ENCODE assay signal across 22 cellular contexts in the genomic region with DNA sequence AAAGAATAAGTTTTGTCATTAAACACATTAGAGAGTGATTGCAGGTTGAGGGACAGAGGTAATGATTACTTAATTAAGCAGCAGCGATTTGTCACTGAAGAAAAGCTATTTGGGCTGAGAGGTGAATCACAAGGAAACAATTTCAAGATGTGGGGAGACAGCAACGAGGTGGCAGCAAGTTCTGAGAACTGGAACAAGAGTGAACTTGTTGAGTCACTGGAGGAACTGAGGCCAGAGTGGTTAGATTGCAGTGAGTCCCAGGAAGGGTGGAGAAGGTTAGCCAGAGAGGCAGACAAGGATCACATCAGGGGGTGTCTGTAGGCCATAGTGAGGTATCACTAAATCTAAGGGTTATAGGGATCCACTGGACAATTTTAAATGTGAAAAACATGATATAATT. TPM values are rescaled to one million over a fixed set of nuclear protein-coding genes. Genes with fewer than 3 reads are reported as not detected.
DNase-seq lines count a peak whose midpoint lies in the region; ATAC-seq, FAIRE-seq and TF ChIP-seq lines count a peak whose summit lies in the region.
"Had no signal": no experiment of that assay in that cellular context is flagged by ENCODE, and none has a peak within 500 bp of the region (broad histone marks: within the 10 kb centered on the region; RNA-seq: fewer than 3 reads in every experiment).

No MANE protein-coding gene starts in this region.

- CTCF ChIA-PET in OCI-LY7 (lab: Charles Lee; ENCODE audit: unreplicated experiment): no interaction called here

- no peak overlapping the region for H3K27ac Mint-ChIP-seq in activated naive CD4-positive, alpha-beta T cell treated with anti-CD3 and anti-CD28 coated beads, Interleukin-2, amount 50 U/mL, for 72 hours
- H3K27ac Mint-ChIP-seq in stimulated activated effector memory CD8-positive, alpha-beta T cell treated with anti-CD3 and anti-CD28 coated beads, Interleukin-12 subunit alpha, Interleukin-12 subunit beta, amount 100 ng/mL, for 72 hours: no peak overlapping the region
- H3K27ac Mint-ChIP-seq: activated B cell treated with CpG ODN at 0.5 μM for 24 hours; CD8-positive, alpha-beta memory T cell; T-cell had no signal

- ATAC-seq in activated naive CD4-positive, alpha-beta T cell treated with anti-CD3 and anti-CD28 coated beads, Interleukin-2, amount 50 U/mL, for 72 hours: peak; percentile 36 to 74
- peak; percentile 47 for ATAC-seq in stimulated activated effector memory CD8-positive, alpha-beta T cell treated with anti-CD3 and anti-CD28 coated beads, Interleukin-12 subunit alpha, Interleukin-12 subunit beta, amount 100 ng/mL, for 72 hours
- ATAC-seq: T-cell had no signal

- FAIRE-seq in GM12891 (lab: Jason Lieb, UNC): no peak
- FAIRE-seq: GM19239 had no signal

- H2AFZ ChIP-seq in OCI-LY7 (ENCODE audit: low read length): no peak overlapping the region

- no peaks in the 10 kb centered on the region for H3K79me2 ChIP-seq in OCI-LY7 (ENCODE audit: insufficient read depth, low read depth, low read length)

- H4K20me1 ChIP-seq in OCI-LY7 (ENCODE audit: insufficient read depth, low read length): no peaks in the 10 kb centered on the region

- BruUV-seq in OCI-LY7 (replicated peaks; lab: Mats Ljungman, UMichigan): no TSS peak

- no peaks in the 10 kb centered on the region for H3K9me3 ChIP-seq in OCI-LY7 (ENCODE audit: low read length)
- H3K9me3 ChIP-seq: colonic mucosa, right atrium auricular region had no signal

- H3K36me3 ChIP-seq in OCI-LY7 (ENCODE audit: insufficient read depth, low read length): no peaks in the 10 kb centered on the region
- H3K36me3 ChIP-seq: colonic mucosa, right atrium auricular region had no signal

- TF ChIP-seq CTCF in OCI-LY7 (conservative IDR thresholded peaks at IDR 0.05; ENCODE audit: low read length): no peak

- no peaks in the 10 kb centered on the region for H3K36me3 Mint-ChIP-seq in activated naive CD4-positive, alpha-beta T cell treated with anti-CD3 and anti-CD28 coated beads, Interleukin-2, amount 50 U/mL, for 72 hours
- H3K36me3 Mint-ChIP-seq in stimulated activated effector memory CD8-positive, alpha-beta T cell treated with anti-CD3 and anti-CD28 coated beads, Interleukin-12 subunit alpha, Interleukin-12 subunit beta, amount 100 ng/mL, for 72 hours: no peaks in the 10 kb centered on the region
- H3K36me3 Mint-ChIP-seq: CD8-positive, alpha-beta memory T cell; T-cell had no signal

- TF ChIP-seq POLR2A in GM12891 (IDR thresholded peaks at IDR 0.05; ENCODE audit: low read depth, low read length): no peak

- DNase-seq in activated naive CD4-positive, alpha-beta T cell treated with anti-CD3 and anti-CD28 coated beads, Interleukin-2, amount 50 U/mL, for 72 hours (ENCODE audit: low spot score in 2 of 2): no peak
- no peak for DNase-seq in activated naive CD4-positive, alpha-beta T cell (lab: John Stamatoyannopoulos, UW)
- DNase-seq in OCI-M1 (lab: John Stamatoyannopoulos, UW): peak; percentile 28
- DNase-seq in epithelial cell of prostate (ENCODE audit: low read depth, low spot score): peak; percentile 83
- no peak for DNase-seq in stimulated activated effector memory CD8-positive, alpha-beta T cell treated with anti-CD3 and anti-CD28 coated beads, Interleukin-12 subunit alpha, Interleukin-12 subunit beta, amount 100 ng/mL, for 72 hours (ENCODE audit: low spot score in 2 of 2)
- DNase-seq in GM12891 (ENCODE audit: insufficient read length, low spot score): no peak
- no peak for DNase-seq in OCI-LY7 (ENCODE audit: low spot score)
- DNase-seq in activated gamma-delta T cell treated with Interleukin-2 at 50 U/mL for 16 hours: no peak
- DNase-seq: activated B cell treated with CpG ODN at 0.5 μM for 24 hours; activated effector memory CD4-positive, alpha-beta T cell treated with Interleukin-2 at 50 U/mL for 16 hours; CD8-positive, alpha-beta memory T cell; colonic mucosa; NCI-H1048; NCI-H2081 treated with DMSO at 0.1 percent for 48 hours; NCI-H69; nucleus accumbens; T-cell had no signal

- H3K4me3 Mint-ChIP-seq in stimulated activated effector memory CD8-positive, alpha-beta T cell treated with anti-CD3 and anti-CD28 coated beads, Interleukin-12 subunit alpha, Interleukin-12 subunit beta, amount 100 ng/mL, for 72 hours: no peak overlapping the region
- H3K4me3 Mint-ChIP-seq: activated B cell treated with CpG ODN at 0.5 μM for 24 hours; CD8-positive, alpha-beta memory T cell; T-cell had no signal

- H3K4me3 ChIP-seq in OCI-LY7 (ENCODE audit: low read depth, low read length, poor library complexity, severe bottlenecking): no peak overlapping the region
- H3K4me3 ChIP-seq: colonic mucosa, right atrium auricular region had no signal

- peak overlapping the region; percentile 44 for H3K27ac ChIP-seq in epithelial cell of prostate
- H3K27ac ChIP-seq in OCI-LY7 (ENCODE audit: low read depth, low read length, poor library complexity, severe bottlenecking): no peak overlapping the region
- H3K27ac ChIP-seq: colonic mucosa, right atrium auricular region had no signal

- H3K9me3 Mint-ChIP-seq in activated naive CD4-positive, alpha-beta T cell treated with anti-CD3 and anti-CD28 coated beads, Interleukin-2, amount 50 U/mL, for 72 hours: no peaks in the 10 kb centered on the region
- peaks cover 6% of the 10 kb centered on the region for H3K9me3 Mint-ChIP-seq in stimulated activated effector memory CD8-positive, alpha-beta T cell treated with anti-CD3 and anti-CD28 coated beads, Interleukin-12 subunit alpha, Interleukin-12 subunit beta, amount 100 ng/mL, for 72 hours
- H3K9me3 Mint-ChIP-seq: activated B cell treated with CpG ODN at 0.5 μM for 24 hours, T-cell had no signal

- POLR2A ChIA-PET in OCI-LY7 (lab: Charles Lee): interaction anchor here (0.6 kb wide), 1 partner anchor 619 kb away, joined by 3 read pairs; no protein-coding TSS in a partner anchor

- H3K4me2 ChIP-seq in OCI-LY7 (ENCODE audit: low read length): no peak overlapping the region

- H3K9me2 ChIP-seq in OCI-LY7 (ENCODE audit: insufficient read depth, low read length): no peaks in the 10 kb centered on the region

- no peaks in the 10 kb centered on the region for H3K4me1 ChIP-seq in OCI-LY7 (ENCODE audit: insufficient read depth, low read length, poor library complexity, severe bottlenecking)
- H3K4me1 ChIP-seq: colonic mucosa, right atrium auricular region had no signal

- H3K4me1 Mint-ChIP-seq in stimulated activated effector memory CD8-positive, alpha-beta T cell treated with anti-CD3 and anti-CD28 coated beads, Interleukin-12 subunit alpha, Interleukin-12 subunit beta, amount 100 ng/mL, for 72 hours: no peaks in the 10 kb centered on the region
- H3K4me1 Mint-ChIP-seq: activated B cell treated with CpG ODN at 0.5 μM for 24 hours; CD8-positive, alpha-beta memory T cell; T-cell had no signal

- intact Hi-C loops in OCI-LY7 (cut with micrococcal nuclease; ENCODE audit: unreplicated experiment): no loop called here

TF ChIP-seq in GM12891, 5 proteins besides CTCF, POLR2A, EP300 and RAD21:
- TF ChIP-seq TAF1 (IDR thresholded peaks at IDR 0.05; ENCODE audit: low read depth, low read length) (no peak), POLR2AphosphoS5 (IDR thresholded peaks at IDR 0.05; ENCODE audit: low read depth, low read length) (no peak), POU2F2 (IDR thresholded peaks at IDR 0.05; ENCODE audit: low read depth, low read length) (no peak), SPI1 (IDR thresholded peaks at IDR 0.05; ENCODE audit: low read depth, low read length) (no peak), PAX5 (IDR thresholded peaks at IDR 0.05; ENCODE audit: insufficient read depth, low read length, severe bottlenecking) (no peak)

RNA-seq across cellular contexts. Expression of gene TMPRSS11A, which starts 57.9 kb away (rescaled TPM):
- not detected for total RNA-seq in activated naive CD4-positive, alpha-beta T cell treated with anti-CD3 and anti-CD28 coated beads, Interleukin-2, amount 50 U/mL, for 72 hours
- polyA plus RNA-seq in GM12891 (2012; ENCODE audit: low read depth, missing spikeins): not detected
- not detected in 2 replicates for total RNA-seq in OCI-LY7 (2014; rRNA removed; shearing (Covaris generic))
- not detected in 2 replicates for total RNA-seq in OCI-LY7 (2022)
- total RNA-seq: activated B cell treated with CpG ODN at 0.5 μM for 24 hours; CD8-positive, alpha-beta memory T cell; colonic mucosa; liver; right atrium auricular region; subcutaneous adipose tissue; T-cell had no signal
- polyA plus RNA-seq: AG04450; CD8-positive, alpha-beta memory T cell had no signal

Comparison
In these comparisons a context has a peak if more than half of its experiments do, and no peak if none do; other contexts are left out.
1. DNase-seq: peak in OCI-M1 (single experiment) and epithelial cell of prostate (single experiment); none in activated naive CD4-positive, alpha-beta T cell treated with anti-CD3 and anti-CD28 coated beads, Interleukin-2, amount 50 U/mL, for 72 hours (0 of 2), activated naive CD4-positive, alpha-beta T cell (0 of 4), stimulated activated effector memory CD8-positive, alpha-beta T cell treated with anti-CD3 and anti-CD28 coated beads, Interleukin-12 subunit alpha, Interleukin-12 subunit beta, amount 100 ng/mL, for 72 hours (0 of 2), GM12891 (single experiment), OCI-LY7 (single experiment) and activated gamma-delta T cell treated with Interleukin-2 at 50 U/mL for 16 hours (single experiment).